In the genomic region with DNA sequence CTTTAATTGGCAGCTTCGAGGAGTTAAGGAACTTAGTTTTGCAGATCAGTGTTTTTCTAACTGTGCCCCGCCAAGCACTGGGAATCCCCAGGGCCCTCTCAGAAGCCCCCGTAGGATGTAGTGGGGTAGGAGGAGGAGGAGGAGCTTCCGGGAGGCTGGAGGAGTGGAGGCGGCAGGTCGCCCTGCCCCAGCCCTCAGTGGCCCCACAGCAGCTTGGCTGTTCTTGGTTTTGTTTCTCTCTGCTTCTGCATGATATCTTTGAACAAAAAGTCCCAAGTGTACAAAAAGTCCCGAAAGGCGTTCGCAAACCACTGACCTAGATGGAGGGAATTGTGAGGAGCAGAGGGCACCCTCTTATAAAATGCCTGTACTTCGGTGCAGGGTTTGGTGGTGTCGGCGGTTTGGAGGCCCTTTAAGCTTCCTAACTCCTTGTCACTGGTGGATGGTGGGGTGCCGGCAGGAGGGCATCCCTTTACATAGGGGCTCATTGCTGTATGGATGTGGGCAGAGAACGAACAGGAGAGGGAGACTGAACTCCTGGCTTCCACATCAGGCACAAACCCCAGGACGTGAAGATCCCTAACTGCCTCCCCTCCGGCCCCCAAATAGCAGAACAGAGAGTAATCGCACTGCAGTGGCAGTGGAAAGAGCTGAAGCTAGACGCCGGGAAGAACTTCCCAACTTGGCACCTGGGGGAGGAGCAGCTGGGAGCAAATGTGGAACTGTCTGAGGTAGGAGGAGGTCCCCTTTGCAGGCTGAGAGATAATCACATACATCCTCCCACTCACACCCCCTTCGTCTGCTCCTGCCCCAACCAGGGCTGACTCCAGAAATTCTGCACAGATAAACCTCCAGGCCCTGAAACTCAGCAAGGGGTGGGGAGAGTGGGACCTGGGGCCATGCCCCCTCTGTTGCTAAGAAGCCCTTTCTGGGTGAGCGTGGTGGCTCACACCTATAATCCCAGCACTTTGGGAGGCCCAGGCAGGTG, we compare ENCODE assay signal across 12 cellular contexts. TPM values are rescaled to one million over a fixed set of nuclear protein-coding genes. Genes with fewer than 3 reads are reported as not detected.
DNase-seq lines count a peak whose midpoint lies in the region; ATAC-seq and TF ChIP-seq lines count a peak whose summit lies in the region.
"Had no signal": no experiment of that assay in that cellular context is flagged by ENCODE, and none has a peak within 500 bp of the region (broad histone marks: within the 10 kb centered on the region; RNA-seq: fewer than 3 reads in every experiment).

No MANE protein-coding gene starts in this region.

- no peaks in the 10 kb centered on the region for H3K9me3 Mint-ChIP-seq in CD8-positive, alpha-beta T cell
- no peaks in the 10 kb centered on the region for H3K9me3 Mint-ChIP-seq in nephron progenitor cell

- 77% methylated on average over 21 of the region's 21 CpGs for WGBS in smooth muscle cell (ENCODE audit: low lambda C conversion rate)
- 49 to 62% methylated on average over 5 to 21 of the region's 21 CpGs for WGBS in transverse colon (ENCODE audit: low coverage in 1 of 2), 2 donors

- no peak overlapping the region for H3K27ac ChIP-seq in CD8-positive, alpha-beta T cell (ENCODE audit: low read depth, low read length)
- H3K27ac ChIP-seq in OCI-LY7 (ENCODE audit: low read depth, low read length, poor library complexity, severe bottlenecking) (no peak overlapping the region), smooth muscle cell (ENCODE audit: low read depth) (no peak overlapping the region), transverse colon (no peak overlapping the region)
- H3K27ac ChIP-seq: prostate gland had no signal

- no peaks in the 10 kb centered on the region for H3K27me3 ChIP-seq in CD8-positive, alpha-beta T cell (ENCODE audit: insufficient read depth, low read length)
- H3K27me3 ChIP-seq in smooth muscle cell (ENCODE audit: low read depth) (peaks cover 4% of the 10 kb centered on the region), transverse colon (peaks cover 36% of the 10 kb centered on the region)

- H3K9ac ChIP-seq in smooth muscle cell (ENCODE audit: low read depth), result no peak overlapping the region

- in situ Hi-C loops in transverse colon (cut with MboI; ENCODE audit: low pct_ligation_motif_present in 1 of 4, low pct_unique_long_range_greater_than_20kb in 1 of 4, low sequenced_read_pairs in 3 of 4), result loop anchor here in 2 of 4 donors (10.0 to 25.0 kb wide), 3 partner anchors 90 to 167 kb away; no protein-coding TSS in a partner anchor

- DNase-seq in CD8-positive, alpha-beta T cell, result no peak
- DNase-seq in OCI-LY7 (ENCODE audit: low spot score), result no peak
- no peak for DNase-seq in nephron progenitor cell
- DNase-seq in NCI-H2196 (lab: John Stamatoyannopoulos, UW; ENCODE audit: unreplicated experiment), result no peak
- DNase-seq in smooth muscle cell (lab: John Stamatoyannopoulos, UW; ENCODE audit: unreplicated experiment), result no peak
- DNase-seq in transverse colon, result no peak
- DNase-seq: AML-193, cortex of kidney, NCI-H1048 had no signal

- no peak overlapping the region for H3K4me3 ChIP-seq in CD8-positive, alpha-beta T cell (ENCODE audit: low read depth, low read length)
- H3K4me3 ChIP-seq in OCI-LY7 (ENCODE audit: low read depth, low read length, poor library complexity, severe bottlenecking) (peak overlapping the region; percentile 22), smooth muscle cell (no peak overlapping the region), transverse colon (no peak overlapping the region)
- H3K4me3 ChIP-seq: prostate gland had no signal

- H3K79me2 ChIP-seq in OCI-LY7 (ENCODE audit: insufficient read depth, low read depth, low read length) (no peaks in the 10 kb centered on the region), smooth muscle cell (ENCODE audit: low read depth) (no peaks in the 10 kb centered on the region)

- no peak for TF ChIP-seq CTCF in CD8-positive, alpha-beta T cell (IDR thresholded peaks at IDR 0.05)
- TF ChIP-seq CTCF in OCI-LY7 (conservative IDR thresholded peaks at IDR 0.05; ENCODE audit: low read length) (no peak), nephron progenitor cell (IDR thresholded peaks at IDR 0.05) (no peak), smooth muscle cell (IDR thresholded peaks at IDR 0.05; ENCODE audit: borderline replicate concordance, insufficient read depth, poor library complexity, severe bottlenecking) (no peak), transverse colon (IDR thresholded peaks at IDR 0.05) (no peak)

- no peaks in the 10 kb centered on the region for H3K36me3 ChIP-seq in CD8-positive, alpha-beta T cell (ENCODE audit: insufficient read depth, low read length)
- H3K36me3 ChIP-seq in OCI-LY7 (ENCODE audit: insufficient read depth, low read length), result no peaks in the 10 kb centered on the region
- H3K36me3 ChIP-seq in smooth muscle cell (ENCODE audit: low read depth), result no peaks in the 10 kb centered on the region
- H3K36me3 ChIP-seq in transverse colon, result no peaks in the 10 kb centered on the region
- H3K36me3 ChIP-seq: prostate gland had no signal

- no peaks in the 10 kb centered on the region for H3F3A ChIP-seq in smooth muscle cell (ENCODE audit: low read depth)

- intact Hi-C loops in CD8-positive, alpha-beta T cell (cut with DNase I, micrococcal nuclease), result no loop called here
- intact Hi-C loops in OCI-LY7 (cut with micrococcal nuclease; ENCODE audit: unreplicated experiment), result no loop called here
- intact Hi-C loops in transverse colon (cut with DNase I; ENCODE audit: low total_unique reads), result no loop called here

- peaks cover 21% of the 10 kb centered on the region for H3K27me3 Mint-ChIP-seq in CD8-positive, alpha-beta T cell (ENCODE audit: low read depth)
- peaks cover 14% of the 10 kb centered on the region for H3K27me3 Mint-ChIP-seq in nephron progenitor cell (ENCODE audit: low read depth, poor library complexity)

- no peak overlapping the region for H3K27ac Mint-ChIP-seq in CD8-positive, alpha-beta T cell
- H3K27ac Mint-ChIP-seq in nephron progenitor cell, result peak overlapping the region; percentile 69

- no peaks in the 10 kb centered on the region for H3K9me3 ChIP-seq in CD8-positive, alpha-beta T cell (ENCODE audit: low read length)
- no peaks in the 10 kb centered on the region for H3K9me3 ChIP-seq in OCI-LY7 (ENCODE audit: low read length)
- no peaks in the 10 kb centered on the region for H3K9me3 ChIP-seq in smooth muscle cell (replicated peaks; ENCODE audit: low read depth)
- no peaks in the 10 kb centered on the region for H3K9me3 ChIP-seq in transverse colon
- H3K9me3 ChIP-seq: prostate gland had no signal

- CTCF ChIA-PET in CD8-positive, alpha-beta T cell (lab: Charles Lee), result interaction anchor here (1.1 kb wide), 1 partner anchor 13 kb away, joined by 6 read pairs; no protein-coding TSS in a partner anchor
- CTCF ChIA-PET in OCI-LY7 (lab: Charles Lee; ENCODE audit: unreplicated experiment), result no interaction called here

- TF ChIP-seq POLR2A in transverse colon (IDR thresholded peaks at IDR 0.05), result no peak

- H3K4me3 Mint-ChIP-seq in CD8-positive, alpha-beta T cell, result no peak overlapping the region
- H3K4me3 Mint-ChIP-seq in nephron progenitor cell, result no peak overlapping the region

- peak; percentile 42 for ATAC-seq in CD8-positive, alpha-beta T cell
- ATAC-seq in GM19025 (IDR thresholded peaks at IDR 0.05; ENCODE audit: low read depth, unreplicated experiment) (peak; percentile 62), HG03045 (IDR thresholded peaks at IDR 0.05; ENCODE audit: unreplicated experiment) (no peak)

- no peak for TF ChIP-seq EP300 in transverse colon (IDR thresholded peaks at IDR 0.05; ENCODE audit: low read depth)

- peaks cover 22% of the 10 kb centered on the region for H3K4me1 Mint-ChIP-seq in CD8-positive, alpha-beta T cell (ENCODE audit: low read depth)
- peaks cover 65% of the 10 kb centered on the region for H3K4me1 Mint-ChIP-seq in nephron progenitor cell

- H2AFZ ChIP-seq in OCI-LY7 (ENCODE audit: low read length) (peak overlapping the region; percentile 23; the same call in 1 of the 2 replicates), smooth muscle cell (ENCODE audit: low read depth) (no peak overlapping the region)

- H3K4me2 ChIP-seq in OCI-LY7 (ENCODE audit: low read length) (peak overlapping the region; percentile 69), smooth muscle cell (no peak overlapping the region)

- H3K4me1 ChIP-seq in CD8-positive, alpha-beta T cell (ENCODE audit: insufficient read depth, low read length), result peaks cover 21% of the 10 kb centered on the region
- peaks cover 42% of the 10 kb centered on the region for H3K4me1 ChIP-seq in OCI-LY7 (ENCODE audit: insufficient read depth, low read length, poor library complexity, severe bottlenecking)
- H3K4me1 ChIP-seq in smooth muscle cell (ENCODE audit: low read depth), result peaks cover 7% of the 10 kb centered on the region
- no peaks in the 10 kb centered on the region for H3K4me1 ChIP-seq in transverse colon
- H3K4me1 ChIP-seq: prostate gland had no signal

- H3K36me3 Mint-ChIP-seq in CD8-positive, alpha-beta T cell, result no peaks in the 10 kb centered on the region
- no peaks in the 10 kb centered on the region for H3K36me3 Mint-ChIP-seq in nephron progenitor cell (ENCODE audit: low read depth)

- no TSS peak for BruUV-seq in OCI-LY7 (replicated peaks; lab: Mats Ljungman, UMichigan)

- no peaks in the 10 kb centered on the region for H4K20me1 ChIP-seq in OCI-LY7 (ENCODE audit: insufficient read depth, low read length)
- no peaks in the 10 kb centered on the region for H4K20me1 ChIP-seq in smooth muscle cell (ENCODE audit: low read depth)

- POLR2A ChIA-PET in CD8-positive, alpha-beta T cell (lab: Charles Lee), result no interaction called here
- POLR2A ChIA-PET in OCI-LY7 (lab: Charles Lee), result interaction anchor here (0.7 to 1.1 kb wide), 3 partner anchors 64 to 95 kb away, joined by 3 to 4 read pairs (median 3); no protein-coding TSS in a partner anchor

- H3K9me2 ChIP-seq in OCI-LY7 (ENCODE audit: insufficient read depth, low read length), result no peaks in the 10 kb centered on the region

RNA-seq across cellular contexts. Expression of gene EPOP, which starts 20.1 kb away (rescaled TPM):
- under 1 TPM; 0.89 to 0.98 TPM for total RNA-seq in CD8-positive, alpha-beta T cell
- total RNA-seq in OCI-LY7 (2014; rRNA removed; shearing (Covaris generic)), result 8.3 and 11.8 TPM in 2 replicates
- total RNA-seq in OCI-LY7 (2022) (21.7 and 27.2 TPM in 2 replicates), smooth muscle cell (0.85 and 1.6 TPM in 2 replicates), transverse colon (1 to 10 TPM in 1 of 4 donors, under 1 TPM in 3; 0.14 to 3.8 (median 0.61) TPM)
- 0.24 and 0.40 TPM in 2 replicates for polyA plus RNA-seq in smooth muscle cell

RNA-seq across cellular contexts. Expression of gene SRCIN1, which starts 49.0 kb away (rescaled TPM):
- under 1 TPM; 0.47 to 0.52 TPM for total RNA-seq in CD8-positive, alpha-beta T cell
- total RNA-seq in OCI-LY7 (2014; rRNA removed; shearing (Covaris generic)), result 0.15 and 1.5 TPM in 2 replicates
- 4.6 and 4.9 TPM in 2 replicates for total RNA-seq in OCI-LY7 (2022)
- 0.09 and 0.90 TPM in 2 replicates for total RNA-seq in smooth muscle cell
- 0.16 and 0.72 TPM in 2 replicates for polyA plus RNA-seq in smooth muscle cell
- 1 to 10 TPM; 1.8 to 8.8 (median 5.2) TPM for total RNA-seq in transverse colon

RNA-seq across cellular contexts. Expression of gene MLLT6, which starts 50.4 kb away (rescaled TPM):
- total RNA-seq in CD8-positive, alpha-beta T cell, result 100 to 1,000 TPM; 313 to 316 TPM
- 81.7 and 94.9 TPM in 2 replicates for total RNA-seq in OCI-LY7 (2014; rRNA removed; shearing (Covaris generic))
- total RNA-seq in OCI-LY7 (2022) (174 and 175 TPM in 2 replicates), smooth muscle cell (11.2 and 12.4 TPM in 2 replicates), transverse colon (100 to 1,000 TPM in 2 of 4 donors, 10 to 100 TPM in 2; 68.7 to 272 (median 100) TPM)
- 4.6 and 8.1 TPM in 2 replicates for polyA plus RNA-seq in smooth muscle cell
